In the genomic region with DNA sequence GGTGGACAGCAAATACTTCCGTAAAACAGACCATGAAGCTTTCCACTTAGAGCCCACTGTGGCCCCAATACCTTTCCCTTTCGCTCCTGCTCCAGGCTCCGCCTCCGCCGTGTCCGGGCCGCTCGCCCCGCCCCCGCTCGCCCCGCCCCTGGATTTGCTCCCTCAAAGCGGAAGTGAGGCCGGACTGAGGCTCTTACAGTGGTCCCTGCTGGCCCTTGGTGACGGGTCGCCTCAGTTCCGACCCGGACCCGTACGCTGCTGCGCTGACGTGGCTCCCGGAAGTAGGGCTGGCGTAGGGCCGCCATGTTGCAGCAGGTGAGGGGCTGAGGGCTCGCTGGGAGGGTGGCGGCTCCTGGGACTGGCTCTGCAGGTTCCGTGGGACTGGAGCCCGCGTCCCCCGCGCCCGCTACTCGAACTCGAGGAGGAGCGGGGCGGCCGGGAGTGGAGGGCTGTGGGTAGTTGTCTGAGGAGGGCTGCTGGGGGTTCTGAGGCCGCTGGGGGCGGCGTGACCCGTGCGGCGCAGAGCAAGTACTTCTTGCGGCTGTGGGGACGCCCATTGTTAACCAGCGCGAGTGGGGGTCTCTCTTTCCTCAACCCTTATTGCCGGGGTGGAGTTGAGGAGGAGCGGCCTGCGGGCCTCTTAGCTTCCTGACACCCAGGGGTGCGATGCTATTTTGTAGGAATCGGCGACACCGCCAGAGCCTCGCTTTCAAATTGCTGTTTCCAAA, we compare ENCODE assay signal across 1 cellular context.
TF ChIP-seq lines count a peak whose summit lies in the region.
"Not testable (repeated sequence)": the region's sequence is repeated elsewhere in the genome, so short reads cannot be mapped to it uniquely, and the experiment has no call there.

A gene (plus strand): TSS at position 193 of the 728 bp plus-strand sequence. CDS start 111 bp downstream, at position 304.

TF ChIP-seq in K562, 482 proteins besides CTCF, POLR2A, EP300 and RAD21 (continued from another document and continues in another):
- TF ChIP-seq, protein P1, sequence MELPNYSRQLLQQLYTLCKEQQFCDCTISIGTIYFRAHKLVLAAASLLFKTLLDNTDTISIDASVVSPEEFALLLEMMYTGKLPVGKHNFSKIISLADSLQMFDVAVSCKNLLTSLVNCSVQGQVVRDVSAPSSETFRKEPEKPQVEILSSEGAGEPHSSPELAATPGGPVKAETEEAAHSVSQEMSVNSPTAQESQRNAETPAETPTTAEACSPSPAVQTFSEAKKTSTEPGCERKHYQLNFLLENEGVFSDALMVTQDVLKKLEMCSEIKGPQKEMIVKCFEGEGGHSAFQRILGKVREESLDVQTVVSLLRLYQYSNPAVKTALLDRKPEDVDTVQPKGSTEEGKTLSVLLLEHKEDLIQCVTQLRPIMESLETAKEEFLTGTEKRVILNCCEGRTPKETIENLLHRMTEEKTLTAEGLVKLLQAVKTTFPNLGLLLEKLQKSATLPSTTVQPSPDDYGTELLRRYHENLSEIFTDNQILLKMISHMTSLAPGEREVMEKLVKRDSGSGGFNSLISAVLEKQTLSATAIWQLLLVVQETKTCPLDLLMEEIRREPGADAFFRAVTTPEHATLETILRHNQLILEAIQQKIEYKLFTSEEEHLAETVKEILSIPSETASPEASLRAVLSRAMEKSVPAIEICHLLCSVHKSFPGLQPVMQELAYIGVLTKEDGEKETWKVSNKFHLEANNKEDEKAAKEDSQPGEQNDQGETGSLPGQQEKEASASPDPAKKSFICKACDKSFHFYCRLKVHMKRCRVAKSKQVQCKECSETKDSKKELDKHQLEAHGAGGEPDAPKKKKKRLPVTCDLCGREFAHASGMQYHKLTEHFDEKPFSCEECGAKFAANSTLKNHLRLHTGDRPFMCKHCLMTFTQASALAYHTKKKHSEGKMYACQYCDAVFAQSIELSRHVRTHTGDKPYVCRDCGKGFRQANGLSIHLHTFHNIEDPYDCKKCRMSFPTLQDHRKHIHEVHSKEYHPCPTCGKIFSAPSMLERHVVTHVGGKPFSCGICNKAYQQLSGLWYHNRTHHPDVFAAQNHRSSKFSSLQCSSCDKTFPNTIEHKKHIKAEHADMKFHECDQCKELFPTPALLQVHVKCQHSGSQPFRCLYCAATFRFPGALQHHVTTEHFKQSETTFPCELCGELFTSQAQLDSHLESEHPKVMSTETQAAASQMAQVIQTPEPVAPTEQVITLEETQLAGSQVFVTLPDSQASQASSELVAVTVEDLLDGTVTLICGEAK (IDR thresholded peaks at IDR 0.05), result peak; percentile 92
- TF ChIP-seq, protein P1 (CRISPR knock-in tag; IDR thresholded peaks at IDR 0.05), result not testable (repeated sequence)
- TF ChIP-seq EP400 (IDR thresholded peaks at IDR 0.05) (peak; percentile 91), GABPA (tag; conservative IDR thresholded peaks at IDR 0.05; ENCODE audit: low read depth) (peak; percentile 93), MYC (IDR thresholded peaks at IDR 0.05; ENCODE audit: low read depth, low read length) (peak; percentile 56), NR2C2 (tag; IDR thresholded peaks at IDR 0.05) (peak; percentile 54; the same call in 1 of the 2 replicates), TAF1 (IDR thresholded peaks at IDR 0.05; ENCODE audit: control insufficient read depth, extremely low read depth, insufficient read depth, low read length, severe bottlenecking) (peak; percentile 64), KDM4B (IDR thresholded peaks at IDR 0.05; ENCODE audit: borderline replicate concordance in 2 of 2, low read depth in 1 of 2) (0 out of 4 replicates have a peak, but pooled peaks of 1 of the 2 experiments have one; percentile 49), YY1 (IDR thresholded peaks at IDR 0.05; ENCODE audit: borderline replicate concordance in 1 of 3, control insufficient read depth in 1 of 3, extremely low read depth in 1 of 3, insufficient read depth in 3 of 3, insufficient read length in 1 of 3, insufficient replicate concordance in 2 of 3, low read depth in 1 of 3, low read length in 2 of 3) (peak; percentile 40 to 87 (median 86)), HCFC1 (IDR thresholded peaks at IDR 0.05; ENCODE audit: low read depth, low read length) (peak; percentile 79), MBD2 (IDR thresholded peaks at IDR 0.05; ENCODE audit: borderline replicate concordance, low read depth) (peak; percentile 32; the same call in 1 of the 2 replicates), CXXC5 (CRISPR knock-in tag; IDR thresholded peaks at IDR 0.05) (peak; percentile 31), NRF1 (conservative IDR thresholded peaks at IDR 0.05 in 1 of 2, IDR thresholded peaks at IDR 0.05 in 1 of 2) (0 out of 4 replicates have a peak, but pooled peaks of 1 of the 2 experiments have one; percentile 26), POLR2H (tag; IDR thresholded peaks at IDR 0.05; ENCODE audit: low read depth) (0 out of 2 replicates have a peak, but pooled peaks have one; percentile 16), NFE2 (IDR thresholded peaks at IDR 0.05; ENCODE audit: low read depth) (peak; percentile 32; the same call in 1 of the 2 replicates), GABPB1 (CRISPR knock-in tag; IDR thresholded peaks at IDR 0.05) (peak; percentile 94), JUN (IDR thresholded peaks at IDR 0.05; ENCODE audit: borderline replicate concordance, low read depth, low read length) (peak; percentile 28; the same call in 1 of the 2 replicates), POLR2AphosphoS5 (IDR thresholded peaks at IDR 0.05; ENCODE audit: control insufficient read depth, insufficient read depth, low read depth, low read length) (peak; percentile 30; the same call in 1 of the 2 replicates), ATF1 (CRISPR knock-in tag; IDR thresholded peaks at IDR 0.05) (peak; percentile 59), ATF1 (tag; IDR thresholded peaks at IDR 0.05) (peak; percentile 67), CREB1 (IDR thresholded peaks at IDR 0.05) (peak; percentile 74), CREB1 (CRISPR knock-in tag; IDR thresholded peaks at IDR 0.05) (peak; percentile 77), POLR2G (IDR thresholded peaks at IDR 0.05; ENCODE audit: low read depth, low read length) (peak; percentile 87), MAZ (CRISPR knock-in tag; conservative IDR thresholded peaks at IDR 0.05 in 1 of 2, IDR thresholded peaks at IDR 0.05 in 1 of 2) (peak in 1 of 2 experiments; percentile 58; a peak in 1 of 4 replicates), SIX5 (IDR thresholded peaks at IDR 0.05; ENCODE audit: borderline replicate concordance in 1 of 2, insufficient read depth in 1 of 2, low read depth in 1 of 2, low read length in 2 of 2) (peak; percentile 30 to 35; a peak in 2 of 4 replicates), SUPT5H (IDR thresholded peaks at IDR 0.05) (0 out of 2 replicates have a peak, but pooled peaks have one; percentile 34), NCOA1 (IDR thresholded peaks at IDR 0.05; ENCODE audit: low read depth) (peak; percentile 83), TRIM24 (IDR thresholded peaks at IDR 0.05) (peak in 1 of 2 experiments; percentile 80; a peak in 2 of 4 replicates), MYNN (IDR thresholded peaks at IDR 0.05) (0 out of 2 replicates have a peak, but pooled peaks have one; percentile 43), CREM (IDR thresholded peaks at IDR 0.05; ENCODE audit: low read depth) (peak; percentile 94), TAF9B (IDR thresholded peaks at IDR 0.05; ENCODE audit: partially characterized antibody) (peak; percentile 25)
- TF ChIP-seq, protein P2, sequence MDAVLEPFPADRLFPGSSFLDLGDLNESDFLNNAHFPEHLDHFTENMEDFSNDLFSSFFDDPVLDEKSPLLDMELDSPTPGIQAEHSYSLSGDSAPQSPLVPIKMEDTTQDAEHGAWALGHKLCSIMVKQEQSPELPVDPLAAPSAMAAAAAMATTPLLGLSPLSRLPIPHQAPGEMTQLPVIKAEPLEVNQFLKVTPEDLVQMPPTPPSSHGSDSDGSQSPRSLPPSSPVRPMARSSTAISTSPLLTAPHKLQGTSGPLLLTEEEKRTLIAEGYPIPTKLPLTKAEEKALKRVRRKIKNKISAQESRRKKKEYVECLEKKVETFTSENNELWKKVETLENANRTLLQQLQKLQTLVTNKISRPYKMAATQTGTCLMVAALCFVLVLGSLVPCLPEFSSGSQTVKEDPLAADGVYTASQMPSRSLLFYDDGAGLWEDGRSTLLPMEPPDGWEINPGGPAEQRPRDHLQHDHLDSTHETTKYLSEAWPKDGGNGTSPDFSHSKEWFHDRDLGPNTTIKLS (IDR thresholded peaks at IDR 0.05; ENCODE audit: borderline replicate concordance, low read depth), result peak; percentile 98
- TF ChIP-seq MYC (CRISPR knock-in tag; IDR thresholded peaks at IDR 0.05; ENCODE audit: borderline replicate concordance, low read depth); NR2C2 (CRISPR knock-in tag; IDR thresholded peaks at IDR 0.05); JUN (CRISPR knock-in tag; IDR thresholded peaks at IDR 0.05; ENCODE audit: borderline replicate concordance); MYNN (CRISPR knock-in tag; IDR thresholded peaks at IDR 0.05): not testable (repeated sequence)
- TF ChIP-seq, protein P3, sequence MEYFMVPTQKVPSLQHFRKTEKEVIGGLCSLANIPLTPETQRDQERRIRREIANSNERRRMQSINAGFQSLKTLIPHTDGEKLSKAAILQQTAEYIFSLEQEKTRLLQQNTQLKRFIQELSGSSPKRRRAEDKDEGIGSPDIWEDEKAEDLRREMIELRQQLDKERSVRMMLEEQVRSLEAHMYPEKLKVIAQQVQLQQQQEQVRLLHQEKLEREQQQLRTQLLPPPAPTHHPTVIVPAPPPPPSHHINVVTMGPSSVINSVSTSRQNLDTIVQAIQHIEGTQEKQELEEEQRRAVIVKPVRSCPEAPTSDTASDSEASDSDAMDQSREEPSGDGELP (CRISPR knock-in tag; IDR thresholded peaks at IDR 0.05; ENCODE audit: borderline replicate concordance), result peak; percentile 66; the same call in 1 of the 2 replicates
- TF ChIP-seq, protein P4, sequence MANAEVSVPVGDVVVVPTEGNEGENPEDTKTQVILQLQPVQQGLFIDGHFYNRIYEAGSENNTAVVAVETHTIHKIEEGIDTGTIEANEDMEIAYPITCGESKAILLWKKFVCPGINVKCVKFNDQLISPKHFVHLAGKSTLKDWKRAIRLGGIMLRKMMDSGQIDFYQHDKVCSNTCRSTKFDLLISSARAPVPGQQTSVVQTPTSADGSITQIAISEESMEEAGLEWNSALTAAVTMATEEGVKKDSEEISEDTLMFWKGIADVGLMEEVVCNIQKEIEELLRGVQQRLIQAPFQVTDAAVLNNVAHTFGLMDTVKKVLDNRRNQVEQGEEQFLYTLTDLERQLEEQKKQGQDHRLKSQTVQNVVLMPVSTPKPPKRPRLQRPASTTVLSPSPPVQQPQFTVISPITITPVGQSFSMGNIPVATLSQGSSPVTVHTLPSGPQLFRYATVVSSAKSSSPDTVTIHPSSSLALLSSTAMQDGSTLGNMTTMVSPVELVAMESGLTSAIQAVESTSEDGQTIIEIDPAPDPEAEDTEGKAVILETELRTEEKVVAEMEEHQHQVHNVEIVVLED (CRISPR knock-in tag; IDR thresholded peaks at IDR 0.05), result peak; percentile 87
- TF ChIP-seq, protein P5, sequence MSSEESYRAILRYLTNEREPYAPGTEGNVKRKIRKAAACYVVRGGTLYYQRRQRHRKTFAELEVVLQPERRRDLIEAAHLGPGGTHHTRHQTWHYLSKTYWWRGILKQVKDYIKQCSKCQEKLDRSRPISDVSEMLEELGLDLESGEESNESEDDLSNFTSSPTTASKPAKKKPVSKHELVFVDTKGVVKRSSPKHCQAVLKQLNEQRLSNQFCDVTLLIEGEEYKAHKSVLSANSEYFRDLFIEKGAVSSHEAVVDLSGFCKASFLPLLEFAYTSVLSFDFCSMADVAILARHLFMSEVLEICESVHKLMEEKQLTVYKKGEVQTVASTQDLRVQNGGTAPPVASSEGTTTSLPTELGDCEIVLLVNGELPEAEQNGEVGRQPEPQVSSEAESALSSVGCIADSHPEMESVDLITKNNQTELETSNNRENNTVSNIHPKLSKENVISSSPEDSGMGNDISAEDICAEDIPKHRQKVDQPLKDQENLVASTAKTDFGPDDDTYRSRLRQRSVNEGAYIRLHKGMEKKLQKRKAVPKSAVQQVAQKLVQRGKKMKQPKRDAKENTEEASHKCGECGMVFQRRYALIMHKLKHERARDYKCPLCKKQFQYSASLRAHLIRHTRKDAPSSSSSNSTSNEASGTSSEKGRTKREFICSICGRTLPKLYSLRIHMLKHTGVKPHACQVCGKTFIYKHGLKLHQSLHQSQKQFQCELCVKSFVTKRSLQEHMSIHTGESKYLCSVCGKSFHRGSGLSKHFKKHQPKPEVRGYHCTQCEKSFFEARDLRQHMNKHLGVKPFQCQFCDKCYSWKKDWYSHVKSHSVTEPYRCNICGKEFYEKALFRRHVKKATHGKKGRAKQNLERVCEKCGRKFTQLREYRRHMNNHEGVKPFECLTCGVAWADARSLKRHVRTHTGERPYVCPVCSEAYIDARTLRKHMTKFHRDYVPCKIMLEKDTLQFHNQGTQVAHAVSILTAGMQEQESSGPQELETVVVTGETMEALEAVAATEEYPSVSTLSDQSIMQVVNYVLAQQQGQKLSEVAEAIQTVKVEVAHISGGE (CRISPR knock-in tag; IDR thresholded peaks at IDR 0.05), result peak; percentile 89 to 97 (median 97)
- TF ChIP-seq, protein P6, sequence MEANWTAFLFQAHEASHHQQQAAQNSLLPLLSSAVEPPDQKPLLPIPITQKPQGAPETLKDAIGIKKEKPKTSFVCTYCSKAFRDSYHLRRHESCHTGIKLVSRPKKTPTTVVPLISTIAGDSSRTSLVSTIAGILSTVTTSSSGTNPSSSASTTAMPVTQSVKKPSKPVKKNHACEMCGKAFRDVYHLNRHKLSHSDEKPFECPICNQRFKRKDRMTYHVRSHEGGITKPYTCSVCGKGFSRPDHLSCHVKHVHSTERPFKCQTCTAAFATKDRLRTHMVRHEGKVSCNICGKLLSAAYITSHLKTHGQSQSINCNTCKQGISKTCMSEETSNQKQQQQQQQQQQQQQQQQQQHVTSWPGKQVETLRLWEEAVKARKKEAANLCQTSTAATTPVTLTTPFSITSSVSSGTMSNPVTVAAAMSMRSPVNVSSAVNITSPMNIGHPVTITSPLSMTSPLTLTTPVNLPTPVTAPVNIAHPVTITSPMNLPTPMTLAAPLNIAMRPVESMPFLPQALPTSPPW (CRISPR knock-in tag; IDR thresholded peaks at IDR 0.05), result peak; percentile 50; the same call in 1 of the 2 replicates
